Comparison of ENCODE assay signal across 19 cellular contexts in the genomic region with DNA sequence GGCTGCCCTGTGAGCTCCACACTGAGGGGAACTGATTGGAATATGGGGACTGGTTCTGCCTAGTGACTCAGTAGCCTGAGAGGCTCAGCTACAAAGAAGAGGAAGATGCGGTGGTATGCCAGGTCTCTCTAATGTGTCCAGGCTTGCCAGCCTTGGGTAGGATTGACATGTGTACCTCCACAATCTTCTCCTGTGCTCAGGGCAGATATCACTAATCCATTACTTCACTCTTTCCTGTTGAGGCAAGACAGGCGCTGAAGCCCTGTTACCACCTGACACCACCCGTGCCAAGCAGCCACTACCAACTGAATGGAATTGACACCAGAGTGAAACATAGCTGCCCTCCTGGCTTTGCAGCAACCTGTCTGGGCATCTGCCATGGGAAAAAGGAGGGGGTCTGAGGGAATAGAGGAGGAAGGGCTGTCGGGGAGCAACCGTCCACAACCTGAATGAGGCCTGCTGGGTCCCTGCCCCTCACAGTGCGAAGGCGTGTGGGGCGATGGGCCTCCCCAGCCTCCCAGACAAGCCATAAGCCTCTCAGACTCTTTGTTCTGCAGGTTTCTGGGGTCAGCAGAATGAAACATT.
DNase-seq lines count a peak whose midpoint lies in the region; ATAC-seq, FAIRE-seq and TF ChIP-seq lines count a peak whose summit lies in the region.
"Had no signal": no experiment of that assay in that cellular context is flagged by ENCODE, and none has a peak within 500 bp of the region (broad histone marks: within the 10 kb centered on the region; RNA-seq: fewer than 3 reads in every experiment).

No MANE protein-coding gene starts in this region.

- peak; percentile 99 for FAIRE-seq in keratinocyte (lab: Jason Lieb, UNC)

- dilution Hi-C loops in keratinocyte (cut with MboI; ENCODE audit: extremely low pct_ligation_motif_present, low sequenced_read_pairs) = no loop called here

- H3K36me3 ChIP-seq in right atrium auricular region (no peaks in the 10 kb centered on the region), endodermal cell (ENCODE audit: control insufficient read depth, insufficient read depth, low read length) (no peaks in the 10 kb centered on the region), keratinocyte (ENCODE audit: control insufficient read depth in 2 of 2, extremely low read depth in 1 of 2, insufficient read depth in 2 of 2, low read length in 2 of 2) (no peaks in the 10 kb centered on the region), suprapubic skin (no peaks in the 10 kb centered on the region)
- H3K36me3 ChIP-seq: BLaER1 treated with 17β-estradiol and CSF1 and Interleukin-3, amounts not matched to agents 10 nM and 100 nM had no signal

- TF ChIP-seq CTCF in right atrium auricular region (IDR thresholded peaks at IDR 0.05) = no peak
- no peak for TF ChIP-seq CTCF in endodermal cell (conservative IDR thresholded peaks at IDR 0.05)
- TF ChIP-seq CTCF in keratinocyte (optimal IDR thresholded peaks at IDR 0.05 in 1 of 3, IDR thresholded peaks at IDR 0.05 in 1 of 3, conservative IDR thresholded peaks at IDR 0.05 in 1 of 3; ENCODE audit: extremely low read depth in 1 of 3, insufficient read depth in 2 of 3, low read length in 3 of 3) = no peak
- TF ChIP-seq CTCF in suprapubic skin (IDR thresholded peaks at IDR 0.05) = no peak

- CTCF ChIA-PET in HEK293T (lab: Yijun Ruan, JAX) = no interaction called here

- H3K27me3 ChIP-seq in right atrium auricular region = no peaks in the 10 kb centered on the region
- no peaks in the 10 kb centered on the region for H3K27me3 ChIP-seq in endodermal cell (ENCODE audit: control insufficient read depth, insufficient read depth, low read length, poor library complexity, severe bottlenecking)
- H3K27me3 ChIP-seq in keratinocyte (ENCODE audit: control insufficient read depth, extremely low read depth, insufficient read depth, low read length) = no peaks in the 10 kb centered on the region
- no peaks in the 10 kb centered on the region for H3K27me3 ChIP-seq in suprapubic skin

- no peaks in the 10 kb centered on the region for H3K79me2 ChIP-seq in keratinocyte (ENCODE audit: control insufficient read depth, insufficient read depth, low read length)

- H3K27ac Mint-ChIP-seq in endodermal cell = no peak overlapping the region
- H3K27ac Mint-ChIP-seq: CD8-positive, alpha-beta T cell had no signal

- H3K4me1 Mint-ChIP-seq in endodermal cell = peaks cover 2% of the 10 kb centered on the region

- no peak for ATAC-seq in Right ventricle myocardium inferior
- ATAC-seq: CD8-positive, alpha-beta T cell; HCT116; SK-N-SH treated with all-trans-retinoic acid at 6 μM for 48 hours had no signal

- POLR2A ChIA-PET in HEK293T (lab: Yijun Ruan, JAX) = no interaction called here

- peak overlapping the region; percentile 77 for H2AFZ ChIP-seq in keratinocyte (ENCODE audit: control insufficient read depth, low read length)

- intact Hi-C loops in Right ventricle myocardium inferior (cut with DNase I) = no loop called here

- peak; percentile 18 for DNase-seq in right atrium auricular region (ENCODE audit: low spot score)
- DNase-seq in Right ventricle myocardium inferior (ENCODE audit: missing footprints) = no peak
- DNase-seq in endodermal cell = peak; percentile 29
- peak; percentile 96 for DNase-seq in keratinocyte (ENCODE audit: low read depth, low spot score)
- no peak for DNase-seq in suprapubic skin (ENCODE audit: low spot score in 2 of 2)
- DNase-seq in HEK293T (ENCODE audit: extremely low spot score) = no peak
- no peak for DNase-seq in NCI-H1930 (lab: John Stamatoyannopoulos, UW)
- DNase-seq in NCI-H524 treated with DMSO at 0.1 percent for 48 hours (lab: John Stamatoyannopoulos, UW) = no peak
- DNase-seq: CD8-positive, alpha-beta T cell; DMS79; GOT3; NCI-H1105; NCI-H345; NCI-H526 treated with DMSO at 0.1 percent for 48 hours; OCI-M1; SIG-M5 had no signal

- H3K9me1 ChIP-seq in keratinocyte (ENCODE audit: control insufficient read depth, extremely low read depth, insufficient read depth, low read length) = no peaks in the 10 kb centered on the region

- H3K27ac ChIP-seq in right atrium auricular region (no peak overlapping the region), endodermal cell (ENCODE audit: low read depth, low read length) (no peak overlapping the region), keratinocyte (ENCODE audit: control insufficient read depth, insufficient read depth, low read length) (peak overlapping the region; percentile 65), suprapubic skin (peak overlapping the region; percentile 59)
- H3K27ac ChIP-seq: BLaER1 treated with 17β-estradiol and CSF1 and Interleukin-3, amounts not matched to agents 10 nM and 100 nM had no signal

- TF ChIP-seq POLR2A in suprapubic skin (IDR thresholded peaks at IDR 0.05) = no peak

- 91 to 93% methylated on average over 5 to 8 of the region's 8 CpGs for WGBS in endodermal cell (ENCODE audit: insufficient coverage in 1 of 2, insufficient read length in 1 of 2), 2 experiments
- 74% methylated on average over 8 of the region's 8 CpGs for WGBS in suprapubic skin

- H3K4me3 ChIP-seq in right atrium auricular region (no peak overlapping the region), endodermal cell (ENCODE audit: low read length) (no peak overlapping the region), keratinocyte (ENCODE audit: control insufficient read depth in 2 of 3, extremely low read depth in 1 of 3, insufficient read depth in 2 of 3, low read depth in 1 of 3, low read length in 3 of 3) (peak overlapping the region in 1 of 3 experiments; percentile 15), suprapubic skin (no peak overlapping the region)
- H3K4me3 ChIP-seq: BLaER1 treated with 17β-estradiol and CSF1 and Interleukin-3, amounts not matched to agents 10 nM and 100 nM had no signal

- peak overlapping the region; percentile 52 for H3K4me2 ChIP-seq in keratinocyte (ENCODE audit: control insufficient read depth, extremely low read depth, insufficient read depth, low read depth, low read length)
- H3K4me2 ChIP-seq: BLaER1 treated with 17β-estradiol and CSF1 and Interleukin-3, amounts not matched to agents 10 nM and 100 nM had no signal

- H3K36me3 Mint-ChIP-seq in endodermal cell (ENCODE audit: low read depth) = no peaks in the 10 kb centered on the region
- H3K36me3 Mint-ChIP-seq: CD8-positive, alpha-beta T cell had no signal

- TF ChIP-seq EP300 in suprapubic skin (IDR thresholded peaks at IDR 0.05) = no peak

- peaks cover 8% of the 10 kb centered on the region for H3K27me3 Mint-ChIP-seq in endodermal cell (ENCODE audit: insufficient read depth)

- no peaks in the 10 kb centered on the region for H3K9me3 Mint-ChIP-seq in endodermal cell
- H3K9me3 Mint-ChIP-seq: CD8-positive, alpha-beta T cell had no signal

- no peaks in the 10 kb centered on the region for H3K4me1 ChIP-seq in right atrium auricular region
- H3K4me1 ChIP-seq in endodermal cell (ENCODE audit: control insufficient read depth, insufficient read depth, low read length) = no peaks in the 10 kb centered on the region
- H3K4me1 ChIP-seq in keratinocyte (ENCODE audit: control insufficient read depth, extremely low read depth, insufficient read depth, low read length) = peaks cover 22% of the 10 kb centered on the region
- H3K4me1 ChIP-seq in suprapubic skin = peaks cover 54% of the 10 kb centered on the region

- H3K4me3 Mint-ChIP-seq in endodermal cell = no peak overlapping the region
- H3K4me3 Mint-ChIP-seq: CD8-positive, alpha-beta T cell had no signal

- no peaks in the 10 kb centered on the region for H4K20me1 ChIP-seq in keratinocyte (ENCODE audit: control insufficient read depth, extremely low read depth, insufficient read depth, low read length)
- H4K20me1 ChIP-seq: BLaER1 treated with 17β-estradiol and CSF1 and Interleukin-3, amounts not matched to agents 10 nM and 100 nM had no signal

- no peak overlapping the region for H3K9ac ChIP-seq in endodermal cell (ENCODE audit: extremely low read depth, low read length, poor library complexity, severe bottlenecking)
- peak overlapping the region; percentile 33 for H3K9ac ChIP-seq in keratinocyte (ENCODE audit: control insufficient read depth, extremely low read depth, insufficient read depth, low read length)
- H3K9ac ChIP-seq: BLaER1 treated with 17β-estradiol and CSF1 and Interleukin-3, amounts not matched to agents 10 nM and 100 nM had no signal

- no peaks in the 10 kb centered on the region for H3K9me3 ChIP-seq in right atrium auricular region
- H3K9me3 ChIP-seq in endodermal cell (ENCODE audit: control insufficient read depth, low read length) = no peaks in the 10 kb centered on the region
- H3K9me3 ChIP-seq in keratinocyte (ENCODE audit: control insufficient read depth, low read depth, low read length) = no peaks in the 10 kb centered on the region
- H3K9me3 ChIP-seq in suprapubic skin = no peaks in the 10 kb centered on the region
- H3K9me3 ChIP-seq: BLaER1 treated with 17β-estradiol and CSF1 and Interleukin-3, amounts not matched to agents 10 nM and 100 nM had no signal

TF ChIP-seq in HEK293T, 16 proteins besides CTCF, POLR2A, EP300 and RAD21:
- no peak for TF ChIP-seq FOXK2 (IDR thresholded peaks at IDR 0.05)
- TF ChIP-seq NFRKB (IDR thresholded peaks at IDR 0.05) = no peak
- TF ChIP-seq ARNT (IDR thresholded peaks at IDR 0.05) = no peak
- TF ChIP-seq ZNF384 (IDR thresholded peaks at IDR 0.05) = no peak
- no peak for TF ChIP-seq L3MBTL2 (conservative IDR thresholded peaks at IDR 0.05)
- no peak for TF ChIP-seq LEF1 (IDR thresholded peaks at IDR 0.05; ENCODE audit: borderline replicate concordance)
- TF ChIP-seq FOXA1 (IDR thresholded peaks at IDR 0.05) = no peak
- no peak for TF ChIP-seq ELF4 (IDR thresholded peaks at IDR 0.05)
- TF ChIP-seq FOXM1 (IDR thresholded peaks at IDR 0.05; ENCODE audit: borderline replicate concordance) = no peak
TF ChIP-seq in HEK293T: peak in this region for 0.

Comparison
In these comparisons a context has a peak if more than half of its experiments do, and no peak if none do; other contexts are left out.
1. DNase-seq: peak in right atrium auricular region (single experiment), endodermal cell (single experiment) and keratinocyte (single experiment); none in Right ventricle myocardium inferior (single experiment), suprapubic skin (0 of 2), HEK293T (single experiment), NCI-H1930 (0 of 2) and NCI-H524 treated with DMSO at 0.1 percent for 48 hours (single experiment).
2. H3K27ac ChIP-seq: peak in keratinocyte (single experiment) and suprapubic skin (single experiment); none in right atrium auricular region (0 of 2) and endodermal cell (single experiment).